8 cellular contexts compared by ENCODE assay signal in the genomic region with DNA sequence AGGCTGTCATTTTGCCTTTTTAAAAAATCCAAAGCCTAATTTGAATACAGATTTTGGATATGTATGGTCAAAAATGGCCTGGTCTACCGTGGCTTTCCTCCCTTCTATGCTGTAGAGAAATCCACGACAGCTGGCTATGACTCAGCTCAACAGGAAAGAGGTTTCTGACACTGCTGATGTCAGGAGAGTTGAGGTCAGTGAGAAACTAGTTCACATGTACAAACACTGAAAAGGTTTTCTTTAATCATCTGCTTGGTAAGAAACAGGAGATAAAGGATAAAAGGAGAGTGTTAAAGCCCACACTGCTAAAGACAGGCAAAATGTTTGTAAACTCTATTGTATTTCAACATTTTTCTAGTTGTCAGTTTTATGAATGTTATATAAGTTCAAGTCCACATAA.
DNase-seq lines count a peak whose midpoint lies in the region; ATAC-seq and TF ChIP-seq lines count a peak whose summit lies in the region.

No MANE protein-coding gene starts in this region.

- TF ChIP-seq POLR2A in Peyer's patch (IDR thresholded peaks at IDR 0.05) = no peak

- DNase-seq in cardiac muscle cell (ENCODE audit: low read depth in 1 of 2, low spot score in 1 of 2) (peak in 1 of 2 donors; percentile 85), Right ventricle myocardium superior (no peak), Peyer's patch (peak in 1 of 3 donors; percentile 53), astrocyte of the hippocampus (ENCODE audit: low read depth, low spot score) (peak; percentile 68), lung microvascular endothelial cell (ENCODE audit: low read depth in 2 of 2) (peak; percentile 81 to 91), NCI-H128 (lab: John Stamatoyannopoulos, UW; ENCODE audit: unreplicated experiment) (no peak)

- no peak overlapping the region for H3K4me3 ChIP-seq in cardiac muscle cell
- no peak overlapping the region for H3K4me3 ChIP-seq in Peyer's patch

- H3K27me3 ChIP-seq in cardiac muscle cell (no peaks in the 10 kb centered on the region), Peyer's patch (no peaks in the 10 kb centered on the region)

- H3K9me3 ChIP-seq in cardiac muscle cell (ENCODE audit: low read depth) (no peaks in the 10 kb centered on the region), Peyer's patch (no peaks in the 10 kb centered on the region)

- H3K36me3 ChIP-seq in cardiac muscle cell = peaks cover 4% of the 10 kb centered on the region
- no peaks in the 10 kb centered on the region for H3K36me3 ChIP-seq in Peyer's patch

- H3K27ac ChIP-seq in cardiac muscle cell = peak overlapping the region; percentile 42
- peak overlapping the region; percentile 22 to 62 (median 42) for H3K27ac ChIP-seq in Peyer's patch

- H3K4me1 ChIP-seq in cardiac muscle cell (ENCODE audit: low read depth) = peaks cover 10% of the 10 kb centered on the region
- no peaks in the 10 kb centered on the region for H3K4me1 ChIP-seq in Peyer's patch

- intact Hi-C loops in Right ventricle myocardium superior (cut with DNase I) = loop anchor here (10.0 kb wide), 1 partner anchor 194 kb away; no protein-coding TSS in a partner anchor

- ATAC-seq in Right ventricle myocardium superior (ENCODE audit: poor library complexity) (no peak), HG02610 (IDR thresholded peaks at IDR 0.05; ENCODE audit: unreplicated experiment) (peak; percentile 92), HG03097 (IDR thresholded peaks at IDR 0.05; ENCODE audit: low FRiP score, unreplicated experiment) (no peak)

- no peak for TF ChIP-seq CTCF in cardiac muscle cell (IDR thresholded peaks at IDR 0.05; ENCODE audit: low read depth, low read length)
- no peak for TF ChIP-seq CTCF in Peyer's patch (IDR thresholded peaks at IDR 0.05)

Comparison
In these comparisons a context has a peak if more than half of its experiments do, and no peak if none do; other contexts are left out.
1. DNase-seq: peak in astrocyte of the hippocampus (single experiment) and lung microvascular endothelial cell (2 of 2); none in Right ventricle myocardium superior (single experiment) and NCI-H128 (single experiment).